Comparison of ENCODE assay signal across 8 cellular contexts in the genomic region with DNA sequence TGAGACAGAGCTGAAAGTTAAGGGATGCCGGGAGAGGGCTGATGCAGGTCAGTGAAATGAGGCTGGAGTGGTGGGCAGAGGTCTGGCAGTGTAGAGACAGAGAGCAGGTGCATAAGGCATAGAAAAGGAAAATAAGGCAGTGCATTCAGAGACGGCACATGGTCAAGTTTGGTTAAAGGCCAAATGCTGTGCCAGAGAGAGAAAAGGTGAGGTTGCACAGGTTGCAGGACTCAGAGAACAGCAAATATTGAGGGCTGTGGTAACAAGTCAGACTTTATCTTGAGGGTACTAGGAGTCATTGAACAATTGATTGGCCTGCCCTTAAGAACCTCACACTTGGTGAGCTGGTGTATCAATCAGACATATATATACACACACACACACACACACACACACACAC.
"Had no signal": no experiment of that assay in that cellular context is flagged by ENCODE, and none has a peak within 500 bp of the region (broad histone marks: within the 10 kb centered on the region; RNA-seq: fewer than 3 reads in every experiment).

No MANE protein-coding gene starts in this region.

- FAIRE-seq: G401.6, GM12878, GM12891, GM12892, GM18507, GM19239 had no signal

- DNase-seq: GDM1, GF-D8 had no signal

- H3K4me3 ChIP-seq: GM12878 had no signal
